28 cellular contexts compared by ENCODE assay signal in the genomic region with DNA sequence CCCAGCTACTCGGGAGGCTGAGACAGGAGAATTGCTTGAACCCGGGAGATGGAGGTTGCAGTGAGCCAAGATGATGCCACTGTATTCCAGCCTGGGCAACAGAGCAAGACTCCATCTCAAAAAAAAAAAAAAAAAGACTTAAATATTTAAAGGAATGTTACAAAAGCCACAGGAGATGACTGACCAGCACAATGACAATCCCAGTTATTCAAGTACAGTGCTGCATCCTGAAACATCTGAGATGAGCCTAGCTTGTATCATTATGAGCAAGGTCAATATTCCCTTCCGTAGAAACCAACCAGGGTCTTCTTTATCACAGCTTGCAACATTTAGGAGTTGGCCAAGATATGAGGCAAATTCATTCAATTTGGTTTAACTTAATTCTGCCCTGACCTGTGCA. TPM values are rescaled to one million over a fixed set of nuclear protein-coding genes. Genes with fewer than 3 reads are reported as not detected.
"Had no signal": no experiment of that assay in that cellular context is flagged by ENCODE, and none has a peak within 500 bp of the region (broad histone marks: within the 10 kb centered on the region; RNA-seq: fewer than 3 reads in every experiment).

No MANE protein-coding gene starts in this region.

- ATAC-seq: natural killer cell; psoas muscle; stimulated activated naive CD8-positive, alpha-beta T cell treated with anti-CD3 and anti-CD28 coated beads, Interleukin-15, amount 100 ng/mL, for 72 hours; stimulated activated naive CD8-positive, alpha-beta T cell treated with anti-CD3 and anti-CD28 coated beads, Interleukin-15, Interleukin-2, amounts not matched to agents 100 U/mL and 50 U/mL, for 24 hours had no signal

- H3K27me3 ChIP-seq: neural progenitor cell, ovary, right lobe of liver, sigmoid colon, spleen, suprapubic skin, testis, tibial artery, transverse colon, upper lobe of left lung, vagina had no signal

- H3K9me3 ChIP-seq: ovary, psoas muscle, right lobe of liver, sigmoid colon, suprapubic skin, testis, tibial artery, upper lobe of left lung, vagina had no signal

- H3K4me3 ChIP-seq: neural progenitor cell, ovary, psoas muscle, right lobe of liver, sigmoid colon, skin epidermis, smooth muscle cell, spleen, suprapubic skin, testis, tibial artery, transverse colon, upper lobe of left lung, vagina had no signal

- H3K4me1 ChIP-seq: neural progenitor cell, parathyroid adenoma, psoas muscle, right lobe of liver, testis had no signal

- H3K79me2 ChIP-seq: parathyroid adenoma had no signal

- H2AFZ ChIP-seq: neural progenitor cell, parathyroid adenoma had no signal

- H3K4me2 ChIP-seq: neural progenitor cell, smooth muscle cell had no signal

- H3K27ac ChIP-seq: neural progenitor cell, ovary, parathyroid adenoma, psoas muscle, right lobe of liver, sigmoid colon, spleen, suprapubic skin, testis, tibial artery, transverse colon, upper lobe of left lung, vagina had no signal

- H3K9ac ChIP-seq: neural progenitor cell, parathyroid adenoma had no signal

- DNase-seq: natural killer cell; occipital lobe; ovary; posterior cingulate gyrus; psoas muscle; right cardiac atrium; right lobe of liver; sigmoid colon; spleen; stimulated activated CD4-positive, alpha-beta T cell treated with anti-CD3 and anti-CD28 coated beads, Interleukin-12 subunit alpha, Interleukin-12 subunit beta, amount 100 ng/mL, for 4 hours; stimulated activated CD4-positive, alpha-beta T cell treated with anti-CD3 and anti-CD28 coated beads, Interleukin-1b, Interleukin-23, amount 100 ng/mL, for 48 hours; stimulated activated CD4-positive, alpha-beta T cell treated with anti-CD3 and anti-CD28 coated beads, Interleukin-4, amount 100 ng/mL, for 1 hour; stimulated activated CD4-positive, alpha-beta T cell treated with anti-CD3 and anti-CD28 coated beads, Interleukin-4, amount 100 ng/mL, for 4 hours; stimulated activated CD8-positive, alpha-beta memory T cell treated with anti-CD3 and anti-CD28 coated beads, Interleukin-4, amount 100 ng/mL, for 48 hours; stimulated activated naive CD4-positive, alpha-beta T cell; stimulated activated naive CD8-positive, alpha-beta T cell treated with anti-CD3 and anti-CD28 coated beads, Interleukin-15, amount 100 ng/mL, for 72 hours; stimulated activated naive CD8-positive, alpha-beta T cell treated with anti-CD3 and anti-CD28 coated beads, Interleukin-15, Interleukin-2, amounts not matched to agents 100 U/mL and 50 U/mL, for 24 hours; substantia nigra; testis; tibial artery; transverse colon; upper lobe of left lung had no signal

- H3K36me3 ChIP-seq: neural progenitor cell, ovary, right lobe of liver, sigmoid colon, spleen, suprapubic skin, tibial artery, transverse colon, upper lobe of left lung, vagina had no signal

RNA-seq across cellular contexts. Expression of a gene that starts 38.6 kb away (rescaled TPM):
- total RNA-seq: natural killer cell had no signal
